9 cellular contexts compared by ENCODE assay signal in genomic region chr2:224847961-224848850, GRCh38.
A peak's percentile ranks its signal among the peaks of the same experiment; 100 is the strongest.
DNase-seq lines count a peak whose midpoint lies in the region; ATAC-seq lines count a peak whose summit lies in the region.
"Had no signal": no experiment of that assay in that cellular context is flagged by ENCODE, and none has a peak within 500 bp of the region (broad histone marks: within the 10 kb centered on the region; RNA-seq: fewer than 3 reads in every experiment).

No MANE protein-coding gene starts in this region.

- no peak for ATAC-seq in HG03045 (IDR thresholded peaks at IDR 0.05; ENCODE audit: unreplicated experiment)
- no peak for ATAC-seq in HG03095 (IDR thresholded peaks at IDR 0.05; ENCODE audit: unreplicated experiment)

- H3K27ac ChIP-seq in cingulate gyrus (ENCODE audit: low read depth, low read length): peak overlapping the region; percentile 30

- peak; percentile 49 for DNase-seq in GM04504 (ENCODE audit: low read depth)
- peak; percentile 47 for DNase-seq in NCI-H2171 treated with DMSO at 0.1 percent for 48 hours (lab: John Stamatoyannopoulos, UW)
- peak; percentile 50 for DNase-seq in pons (ENCODE audit: low spot score)
- no peak for DNase-seq in NCI-H2107 (lab: John Stamatoyannopoulos, UW)
- DNase-seq in stimulated activated CD4-positive, alpha-beta T cell treated with anti-CD3 and anti-CD28 coated beads, Interleukin-1b, Interleukin-23, amount 100 ng/mL, for 48 hours: no peak
- DNase-seq: stimulated activated CD4-positive, alpha-beta T cell treated with anti-CD3 and anti-CD28 coated beads, Interleukin-4, amount 100 ng/mL, for 1 hour had no signal

Comparison
In these comparisons a context has a peak if more than half of its experiments do, and no peak if none do; other contexts are left out.
1. DNase-seq: peak in GM04504 (single experiment), NCI-H2171 treated with DMSO at 0.1 percent for 48 hours (single experiment) and pons (single experiment); none in NCI-H2107 (single experiment) and stimulated activated CD4-positive, alpha-beta T cell treated with anti-CD3 and anti-CD28 coated beads, Interleukin-1b, Interleukin-23, amount 100 ng/mL, for 48 hours (single experiment).